Comparison of ENCODE assay signal across 30 cellular contexts in genomic region chr16:88418869-88419268, GRCh38. TPM values are rescaled to one million over a fixed set of nuclear protein-coding genes. Genes with fewer than 3 reads are reported as not detected.
"Had no signal": no experiment of that assay in that cellular context is flagged by ENCODE, and none has a peak within 500 bp of the region (broad histone marks: within the 10 kb centered on the region; RNA-seq: fewer than 3 reads in every experiment).

No MANE protein-coding gene starts in this region.

- H3K27me3 Mint-ChIP-seq: stimulated activated naive CD8-positive, alpha-beta T cell treated with anti-CD3 and anti-CD28 coated beads, Interleukin-15, Interleukin-2, amounts not matched to agents 100 ng/mL and 50 ng/mL, for 24 hours had no signal

- ATAC-seq: naive thymus-derived CD4-positive, alpha-beta T cell; natural killer cell; psoas muscle; right cardiac atrium; sciatic nerve; stimulated activated memory B cell treated with anti-CD40 and anti-IgM and Interleukin-4, amounts not matched to agents 10 μg/mL and 1 μg/mL and 100 μg/mL, for 72 hours had no signal

- H3K4me2 ChIP-seq: smooth muscle cell had no signal

- H2AFZ ChIP-seq: parathyroid adenoma had no signal

- H3K27ac Mint-ChIP-seq: naive thymus-derived CD4-positive, alpha-beta T cell; natural killer cell; nephron; progenitor cell of endocrine pancreas; stimulated activated memory B cell treated with anti-CD40 and anti-IgM and Interleukin-4, amounts not matched to agents 10 μg/mL and 1 μg/mL and 100 μg/mL, for 72 hours; stimulated activated naive CD8-positive, alpha-beta T cell treated with anti-CD3 and anti-CD28 coated beads, Interleukin-15, Interleukin-2, amounts not matched to agents 100 ng/mL and 50 ng/mL, for 24 hours had no signal

- H3K4me3 Mint-ChIP-seq: naive thymus-derived CD4-positive, alpha-beta T cell; natural killer cell; nephron; stimulated activated memory B cell treated with anti-CD40 and anti-IgM and Interleukin-4, amounts not matched to agents 10 μg/mL and 1 μg/mL and 100 μg/mL, for 72 hours; stimulated activated naive CD8-positive, alpha-beta T cell treated with anti-CD3 and anti-CD28 coated beads, Interleukin-15, Interleukin-2, amounts not matched to agents 100 ng/mL and 50 ng/mL, for 24 hours had no signal

- H3K27me3 ChIP-seq: ovary, thyroid gland, upper lobe of left lung, vagina had no signal

- H3K27ac ChIP-seq: ovary, parathyroid adenoma, psoas muscle, skin epidermis, stomach, thoracic aorta, thyroid gland, tibial nerve, upper lobe of left lung, vagina had no signal

- DNase-seq: naive thymus-derived CD4-positive, alpha-beta T cell; natural killer cell; occipital lobe; ovary; posterior cingulate gyrus; psoas muscle; right cardiac atrium; spleen; stimulated activated CD4-positive, alpha-beta T cell treated with anti-CD3 and anti-CD28 coated beads, Interleukin-12 subunit alpha, Interleukin-12 subunit beta, amount 100 ng/mL, for 4 hours; stimulated activated CD4-positive, alpha-beta T cell treated with anti-CD3 and anti-CD28 coated beads, Interleukin-1b, Interleukin-23, amount 100 ng/mL, for 48 hours; stimulated activated CD4-positive, alpha-beta T cell treated with anti-CD3 and anti-CD28 coated beads, Interleukin-4, amount 100 ng/mL, for 1 hour; stimulated activated CD4-positive, alpha-beta T cell treated with anti-CD3 and anti-CD28 coated beads, Interleukin-4, amount 100 ng/mL, for 4 hours; stimulated activated CD8-positive, alpha-beta memory T cell treated with anti-CD3 and anti-CD28 coated beads, Interleukin-4, amount 100 ng/mL, for 48 hours; stimulated activated naive CD4-positive, alpha-beta T cell treated with Interleukin-2 at 50 U/mL for 16 hours; stomach; thyroid gland; trophoblast cell had no signal

- H3K79me2 ChIP-seq: parathyroid adenoma had no signal

- H3K4me3 ChIP-seq: ovary, psoas muscle, skin epidermis, smooth muscle cell, spleen, stomach, thoracic aorta, thyroid gland, tibial nerve, upper lobe of left lung, vagina had no signal

- H3K4me1 ChIP-seq: parathyroid adenoma, psoas muscle, stomach, thyroid gland, tibial nerve, upper lobe of left lung, vagina had no signal

- H3K9me3 ChIP-seq: ovary, psoas muscle, spleen, stomach, thoracic aorta, thyroid gland, tibial nerve, upper lobe of left lung, vagina had no signal

- H3K36me3 Mint-ChIP-seq: naive thymus-derived CD4-positive, alpha-beta T cell; natural killer cell; stimulated activated memory B cell treated with anti-CD40 and anti-IgM and Interleukin-4, amounts not matched to agents 10 μg/mL and 1 μg/mL and 100 μg/mL, for 72 hours had no signal

- H3K9ac ChIP-seq: parathyroid adenoma had no signal

- H3K9me3 Mint-ChIP-seq: nephron; stimulated activated naive CD8-positive, alpha-beta T cell treated with anti-CD3 and anti-CD28 coated beads, Interleukin-15, Interleukin-2, amounts not matched to agents 100 ng/mL and 50 ng/mL, for 24 hours had no signal

- H3K4me1 Mint-ChIP-seq: natural killer cell had no signal

- H3K36me3 ChIP-seq: ovary, spleen, stomach, thoracic aorta, thyroid gland, tibial nerve, upper lobe of left lung, vagina had no signal

RNA-seq across cellular contexts. Expression of gene ZNF469, which starts 36.1 kb away (rescaled TPM):
- polyA plus RNA-seq: neural cell had no signal
